Comparison of ENCODE assay signal across 7 cellular contexts in the genomic region with DNA sequence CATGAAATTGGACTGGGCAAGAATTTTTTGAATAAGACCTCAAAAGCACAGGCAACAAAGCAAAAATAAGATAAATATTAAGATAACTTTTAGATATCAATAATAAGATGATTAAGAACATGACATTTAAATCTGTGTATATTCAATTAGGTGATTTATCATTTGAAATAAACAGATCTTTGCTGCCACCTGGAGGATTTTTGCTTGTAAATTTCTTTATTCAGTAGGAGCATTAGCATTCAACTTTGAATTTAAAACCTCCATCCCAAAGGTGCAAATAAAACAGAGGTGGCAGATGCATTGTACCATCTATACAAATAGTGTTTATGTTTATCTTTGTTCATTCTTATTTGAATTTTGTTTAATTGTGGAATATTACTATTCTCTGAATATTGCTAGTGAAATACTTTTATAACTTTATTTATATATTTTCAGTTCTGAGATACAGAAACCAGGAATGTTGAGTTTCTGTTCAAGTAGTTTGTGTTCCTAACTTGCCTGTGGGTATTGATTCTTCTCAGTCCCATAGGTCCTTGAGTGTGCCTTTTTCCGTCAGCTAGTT. TPM values are rescaled to one million over a fixed set of nuclear protein-coding genes. Genes with fewer than 3 reads are reported as not detected.
DNase-seq lines count a peak whose midpoint lies in the region; ATAC-seq and TF ChIP-seq lines count a peak whose summit lies in the region.

No MANE protein-coding gene starts in this region.

- H3K4me1 Mint-ChIP-seq in nephron progenitor cell, result no peaks in the 10 kb centered on the region

- H2AFZ ChIP-seq in PC-3 (ENCODE audit: low read length), result no peak overlapping the region

- no peaks in the 10 kb centered on the region for H3K9me2 ChIP-seq in PC-3 (replicated peaks; ENCODE audit: low read length)

- H3K9me3 ChIP-seq in PC-3 (ENCODE audit: low read length), result no peaks in the 10 kb centered on the region

- H3K27ac Mint-ChIP-seq in nephron progenitor cell, result no peak overlapping the region

- H3K4me3 ChIP-seq in HFF-Myc (replicated peaks; ENCODE audit: low read depth, low read length) (no peak overlapping the region), PC-3 (ENCODE audit: low read length) (no peak overlapping the region)

- H3K9me3 Mint-ChIP-seq in nephron progenitor cell, result peaks cover 12% of the 10 kb centered on the region

- H3K36me3 Mint-ChIP-seq in nephron progenitor cell (ENCODE audit: low read depth), result peaks cover 46% of the 10 kb centered on the region

- no peak overlapping the region for H3K9ac ChIP-seq in PC-3 (ENCODE audit: low read length)

- H3K4me2 ChIP-seq in PC-3 (ENCODE audit: low read length), result no peak overlapping the region

- peak; percentile 13 for TF ChIP-seq CTCF in HFF-Myc (IDR thresholded peaks at IDR 0.05; ENCODE audit: low read depth, low read length, missing control alignments)
- peak; percentile 58 for TF ChIP-seq CTCF in PC-3 (conservative IDR thresholded peaks at IDR 0.05; ENCODE audit: low read depth, low read length)
- TF ChIP-seq CTCF in nephron progenitor cell (IDR thresholded peaks at IDR 0.05), result peak; percentile 35

- POLR2A ChIA-PET in PC-3 (lab: Charles Lee; ENCODE audit: unreplicated experiment), result no interaction called here

- H3K4me1 ChIP-seq in PC-3 (ENCODE audit: insufficient read depth, low read length), result no peaks in the 10 kb centered on the region

- H3K4me3 Mint-ChIP-seq in nephron progenitor cell, result no peak overlapping the region

- no peaks in the 10 kb centered on the region for H4K20me1 ChIP-seq in PC-3 (ENCODE audit: low read length)

- CTCF ChIA-PET in PC-3 (lab: Charles Lee), result no interaction called here

- no peaks in the 10 kb centered on the region for H3K27me3 ChIP-seq in PC-3 (ENCODE audit: low read length)

- no peaks in the 10 kb centered on the region for H3K36me3 ChIP-seq in PC-3 (ENCODE audit: low read depth, low read length)

- H3F3A ChIP-seq in PC-3 (ENCODE audit: low read length, unreplicated experiment), result no peaks in the 10 kb centered on the region

- ATAC-seq in PC-3 (no peak), sciatic nerve (no peak), HG02678 (IDR thresholded peaks at IDR 0.05; ENCODE audit: unreplicated experiment) (no peak)

- no TSS peak for BruUV-seq in PC-3 (replicated peaks; lab: Mats Ljungman, UMichigan)

- intact Hi-C loops in PC-3 (cut with micrococcal nuclease), result loop anchor here (1.0 to 5.0 kb wide), 2 partner anchors 529 to 625 kb away; no protein-coding TSS in a partner anchor
- intact Hi-C loops in sciatic nerve (cut with DNase I), result no loop called here

- no peak overlapping the region for H3K27ac ChIP-seq in PC-3 (ENCODE audit: low read length)

- no peaks in the 10 kb centered on the region for H3K79me2 ChIP-seq in PC-3 (ENCODE audit: low read length)

- H3K27me3 Mint-ChIP-seq in nephron progenitor cell (ENCODE audit: low read depth, poor library complexity), result no peaks in the 10 kb centered on the region

- peak; percentile 47 for DNase-seq in DMS153 (lab: John Stamatoyannopoulos, UW)
- DNase-seq in HFF-Myc (ENCODE audit: extremely low read depth, low read depth), result no peak
- DNase-seq in PC-3, result peak; percentile 67
- peak; percentile 20 for DNase-seq in effector CD4-positive, alpha-beta T cell
- no peak for DNase-seq in nephron progenitor cell
- no peak for DNase-seq in sciatic nerve (ENCODE audit: low spot score)

RNA-seq across cellular contexts. Expression of a gene that starts 20.9 kb away (rescaled TPM):
- 16.0 and 19.1 TPM in 2 replicates for total RNA-seq in PC-3 (2014; rRNA removed)
- 41.6 TPM for total RNA-seq in sciatic nerve

Comparison
In these comparisons a context has a peak if more than half of its experiments do, and no peak if none do; other contexts are left out.
1. DNase-seq: peak in DMS153 (single experiment), PC-3 (single experiment) and effector CD4-positive, alpha-beta T cell (single experiment); none in HFF-Myc (single experiment), nephron progenitor cell (single experiment) and sciatic nerve (single experiment).
2. Peak in every context shown above with its lines, with median percentiles within 50 percentile points of each other: CTCF ChIP-seq.